Comparison of ENCODE assay signal across 1 cellular context in the genomic region with DNA sequence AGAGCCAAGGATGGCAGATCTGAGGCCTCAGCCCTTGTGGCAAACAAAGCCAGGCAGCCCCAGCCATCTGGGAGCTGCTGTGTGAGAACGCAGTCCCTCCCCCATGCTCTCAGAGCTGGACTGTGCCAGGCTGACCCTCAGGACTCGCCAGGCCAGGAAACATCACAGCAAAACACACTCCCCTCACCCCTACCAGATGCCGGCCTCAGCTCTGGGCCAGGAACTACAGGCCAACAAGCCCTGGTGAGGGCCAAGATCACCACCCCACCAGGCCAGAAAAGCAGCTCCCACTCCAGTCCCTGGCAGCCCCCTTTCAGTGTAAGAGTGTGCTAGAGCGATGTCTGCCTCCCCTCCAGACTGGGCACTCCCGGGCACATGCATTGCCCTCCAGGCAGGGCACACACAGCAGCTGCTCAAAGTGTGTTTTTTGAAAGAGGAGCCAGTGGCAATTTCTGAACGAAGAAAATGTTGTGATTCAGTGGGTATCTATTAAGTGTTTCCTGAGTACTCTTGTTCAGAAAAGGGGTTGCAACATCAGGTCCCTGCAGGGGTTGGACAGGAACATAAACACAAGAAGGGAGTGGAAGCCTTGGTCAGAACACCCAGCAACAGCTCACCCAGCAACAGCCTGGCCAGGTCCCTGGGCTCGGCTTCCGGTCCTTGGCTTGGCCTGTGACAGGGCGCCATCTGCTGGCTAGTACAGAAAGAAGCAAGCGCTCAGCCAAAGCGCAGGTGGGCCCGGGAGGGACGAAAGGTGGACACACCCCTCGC.
TF ChIP-seq lines count a peak whose summit lies in the region.

No MANE protein-coding gene starts in this region.

TF ChIP-seq in HepG2, 621 proteins besides CTCF, POLR2A, EP300 and RAD21 (continued from another document and continues in another):
- TF ChIP-seq, protein P1, sequence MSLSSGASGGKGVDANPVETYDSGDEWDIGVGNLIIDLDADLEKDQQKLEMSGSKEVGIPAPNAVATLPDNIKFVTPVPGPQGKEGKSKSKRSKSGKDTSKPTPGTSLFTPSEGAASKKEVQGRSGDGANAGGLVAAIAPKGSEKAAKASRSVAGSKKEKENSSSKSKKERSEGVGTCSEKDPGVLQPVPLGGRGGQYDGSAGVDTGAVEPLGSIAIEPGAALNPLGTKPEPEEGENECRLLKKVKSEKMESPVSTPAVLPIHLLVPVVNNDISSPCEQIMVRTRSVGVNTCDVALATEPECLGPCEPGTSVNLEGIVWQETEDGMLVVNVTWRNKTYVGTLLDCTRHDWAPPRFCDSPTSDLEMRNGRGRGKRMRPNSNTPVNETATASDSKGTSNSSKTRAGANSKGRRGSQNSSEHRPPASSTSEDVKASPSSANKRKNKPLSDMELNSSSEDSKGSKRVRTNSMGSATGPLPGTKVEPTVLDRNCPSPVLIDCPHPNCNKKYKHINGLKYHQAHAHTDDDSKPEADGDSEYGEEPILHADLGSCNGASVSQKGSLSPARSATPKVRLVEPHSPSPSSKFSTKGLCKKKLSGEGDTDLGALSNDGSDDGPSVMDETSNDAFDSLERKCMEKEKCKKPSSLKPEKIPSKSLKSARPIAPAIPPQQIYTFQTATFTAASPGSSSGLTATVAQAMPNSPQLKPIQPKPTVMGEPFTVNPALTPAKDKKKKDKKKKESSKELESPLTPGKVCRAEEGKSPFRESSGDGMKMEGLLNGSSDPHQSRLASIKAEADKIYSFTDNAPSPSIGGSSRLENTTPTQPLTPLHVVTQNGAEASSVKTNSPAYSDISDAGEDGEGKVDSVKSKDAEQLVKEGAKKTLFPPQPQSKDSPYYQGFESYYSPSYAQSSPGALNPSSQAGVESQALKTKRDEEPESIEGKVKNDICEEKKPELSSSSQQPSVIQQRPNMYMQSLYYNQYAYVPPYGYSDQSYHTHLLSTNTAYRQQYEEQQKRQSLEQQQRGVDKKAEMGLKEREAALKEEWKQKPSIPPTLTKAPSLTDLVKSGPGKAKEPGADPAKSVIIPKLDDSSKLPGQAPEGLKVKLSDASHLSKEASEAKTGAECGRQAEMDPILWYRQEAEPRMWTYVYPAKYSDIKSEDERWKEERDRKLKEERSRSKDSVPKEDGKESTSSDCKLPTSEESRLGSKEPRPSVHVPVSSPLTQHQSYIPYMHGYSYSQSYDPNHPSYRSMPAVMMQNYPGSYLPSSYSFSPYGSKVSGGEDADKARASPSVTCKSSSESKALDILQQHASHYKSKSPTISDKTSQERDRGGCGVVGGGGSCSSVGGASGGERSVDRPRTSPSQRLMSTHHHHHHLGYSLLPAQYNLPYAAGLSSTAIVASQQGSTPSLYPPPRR (CRISPR knock-in tag; IDR thresholded peaks at IDR 0.05; ENCODE audit: borderline replicate concordance), result no peak
- TF ChIP-seq ZNF530 (CRISPR knock-in tag; IDR thresholded peaks at IDR 0.05; ENCODE audit: low read depth) (no peak), ZNF430 (CRISPR knock-in tag; IDR thresholded peaks at IDR 0.05) (peak; percentile 48; the same call in 1 of the 2 replicates), KAT7 (CRISPR knock-in tag; IDR thresholded peaks at IDR 0.05; ENCODE audit: borderline replicate concordance) (peak; percentile 49; the same call in 1 of the 2 replicates), ESRRA (CRISPR knock-in tag; IDR thresholded peaks at IDR 0.05; ENCODE audit: low read depth) (no peak), HOXA9 (CRISPR knock-in tag; IDR thresholded peaks at IDR 0.05; ENCODE audit: borderline replicate concordance) (no peak), ZBTB38 (CRISPR knock-in tag; IDR thresholded peaks at IDR 0.05) (peak; percentile 59), ZNF251 (CRISPR knock-in tag; IDR thresholded peaks at IDR 0.05) (no peak), ZNF543 (CRISPR knock-in tag; IDR thresholded peaks at IDR 0.05) (no peak; the same call in 1 of the 2 replicates), GFI1 (CRISPR knock-in tag; IDR thresholded peaks at IDR 0.05; ENCODE audit: borderline replicate concordance) (no peak), NFRKB (IDR thresholded peaks at IDR 0.05) (no peak), HNF4G (IDR thresholded peaks at IDR 0.05; ENCODE audit: borderline replicate concordance, low read depth, low read length) (no peak), HNF4G (CRISPR knock-in tag; IDR thresholded peaks at IDR 0.05; ENCODE audit: borderline replicate concordance, low read depth) (0 out of 2 replicates have a peak, but pooled peaks have one; percentile 45), ZSCAN22 (CRISPR knock-in tag; IDR thresholded peaks at IDR 0.05) (no peak), ZNF30 (CRISPR knock-in tag; IDR thresholded peaks at IDR 0.05) (no peak), KLF16 (CRISPR knock-in tag; IDR thresholded peaks at IDR 0.05) (peak in 1 of 2 experiments; percentile 45; a peak in 1 of 4 replicates)
- TF ChIP-seq, protein P2, sequence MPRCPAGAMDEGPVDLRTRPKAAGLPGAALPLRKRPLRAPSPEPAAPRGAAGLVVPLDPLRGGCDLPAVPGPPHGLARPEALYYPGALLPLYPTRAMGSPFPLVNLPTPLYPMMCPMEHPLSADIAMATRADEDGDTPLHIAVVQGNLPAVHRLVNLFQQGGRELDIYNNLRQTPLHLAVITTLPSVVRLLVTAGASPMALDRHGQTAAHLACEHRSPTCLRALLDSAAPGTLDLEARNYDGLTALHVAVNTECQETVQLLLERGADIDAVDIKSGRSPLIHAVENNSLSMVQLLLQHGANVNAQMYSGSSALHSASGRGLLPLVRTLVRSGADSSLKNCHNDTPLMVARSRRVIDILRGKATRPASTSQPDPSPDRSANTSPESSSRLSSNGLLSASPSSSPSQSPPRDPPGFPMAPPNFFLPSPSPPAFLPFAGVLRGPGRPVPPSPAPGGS (CRISPR knock-in tag; IDR thresholded peaks at IDR 0.05), result no peak
- TF ChIP-seq, protein P3, sequence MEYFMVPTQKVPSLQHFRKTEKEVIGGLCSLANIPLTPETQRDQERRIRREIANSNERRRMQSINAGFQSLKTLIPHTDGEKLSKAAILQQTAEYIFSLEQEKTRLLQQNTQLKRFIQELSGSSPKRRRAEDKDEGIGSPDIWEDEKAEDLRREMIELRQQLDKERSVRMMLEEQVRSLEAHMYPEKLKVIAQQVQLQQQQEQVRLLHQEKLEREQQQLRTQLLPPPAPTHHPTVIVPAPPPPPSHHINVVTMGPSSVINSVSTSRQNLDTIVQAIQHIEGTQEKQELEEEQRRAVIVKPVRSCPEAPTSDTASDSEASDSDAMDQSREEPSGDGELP (IDR thresholded peaks at IDR 0.05; ENCODE audit: borderline replicate concordance, low read depth), result no peak
- TF ChIP-seq, protein P4, sequence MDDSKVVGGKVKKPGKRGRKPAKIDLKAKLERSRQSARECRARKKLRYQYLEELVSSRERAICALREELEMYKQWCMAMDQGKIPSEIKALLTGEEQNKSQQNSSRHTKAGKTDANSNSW (CRISPR knock-in tag; IDR thresholded peaks at IDR 0.05; ENCODE audit: borderline replicate concordance), result no peak
- TF ChIP-seq, protein P5, sequence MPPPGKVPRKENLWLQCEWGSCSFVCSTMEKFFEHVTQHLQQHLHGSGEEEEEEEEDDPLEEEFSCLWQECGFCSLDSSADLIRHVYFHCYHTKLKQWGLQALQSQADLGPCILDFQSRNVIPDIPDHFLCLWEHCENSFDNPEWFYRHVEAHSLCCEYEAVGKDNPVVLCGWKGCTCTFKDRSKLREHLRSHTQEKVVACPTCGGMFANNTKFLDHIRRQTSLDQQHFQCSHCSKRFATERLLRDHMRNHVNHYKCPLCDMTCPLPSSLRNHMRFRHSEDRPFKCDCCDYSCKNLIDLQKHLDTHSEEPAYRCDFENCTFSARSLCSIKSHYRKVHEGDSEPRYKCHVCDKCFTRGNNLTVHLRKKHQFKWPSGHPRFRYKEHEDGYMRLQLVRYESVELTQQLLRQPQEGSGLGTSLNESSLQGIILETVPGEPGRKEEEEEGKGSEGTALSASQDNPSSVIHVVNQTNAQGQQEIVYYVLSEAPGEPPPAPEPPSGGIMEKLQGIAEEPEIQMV (CRISPR knock-in tag; IDR thresholded peaks at IDR 0.05; ENCODE audit: low read depth), result 0 out of 2 replicates have a peak, but pooled peaks have one; percentile 30
- TF ChIP-seq, protein P6, sequence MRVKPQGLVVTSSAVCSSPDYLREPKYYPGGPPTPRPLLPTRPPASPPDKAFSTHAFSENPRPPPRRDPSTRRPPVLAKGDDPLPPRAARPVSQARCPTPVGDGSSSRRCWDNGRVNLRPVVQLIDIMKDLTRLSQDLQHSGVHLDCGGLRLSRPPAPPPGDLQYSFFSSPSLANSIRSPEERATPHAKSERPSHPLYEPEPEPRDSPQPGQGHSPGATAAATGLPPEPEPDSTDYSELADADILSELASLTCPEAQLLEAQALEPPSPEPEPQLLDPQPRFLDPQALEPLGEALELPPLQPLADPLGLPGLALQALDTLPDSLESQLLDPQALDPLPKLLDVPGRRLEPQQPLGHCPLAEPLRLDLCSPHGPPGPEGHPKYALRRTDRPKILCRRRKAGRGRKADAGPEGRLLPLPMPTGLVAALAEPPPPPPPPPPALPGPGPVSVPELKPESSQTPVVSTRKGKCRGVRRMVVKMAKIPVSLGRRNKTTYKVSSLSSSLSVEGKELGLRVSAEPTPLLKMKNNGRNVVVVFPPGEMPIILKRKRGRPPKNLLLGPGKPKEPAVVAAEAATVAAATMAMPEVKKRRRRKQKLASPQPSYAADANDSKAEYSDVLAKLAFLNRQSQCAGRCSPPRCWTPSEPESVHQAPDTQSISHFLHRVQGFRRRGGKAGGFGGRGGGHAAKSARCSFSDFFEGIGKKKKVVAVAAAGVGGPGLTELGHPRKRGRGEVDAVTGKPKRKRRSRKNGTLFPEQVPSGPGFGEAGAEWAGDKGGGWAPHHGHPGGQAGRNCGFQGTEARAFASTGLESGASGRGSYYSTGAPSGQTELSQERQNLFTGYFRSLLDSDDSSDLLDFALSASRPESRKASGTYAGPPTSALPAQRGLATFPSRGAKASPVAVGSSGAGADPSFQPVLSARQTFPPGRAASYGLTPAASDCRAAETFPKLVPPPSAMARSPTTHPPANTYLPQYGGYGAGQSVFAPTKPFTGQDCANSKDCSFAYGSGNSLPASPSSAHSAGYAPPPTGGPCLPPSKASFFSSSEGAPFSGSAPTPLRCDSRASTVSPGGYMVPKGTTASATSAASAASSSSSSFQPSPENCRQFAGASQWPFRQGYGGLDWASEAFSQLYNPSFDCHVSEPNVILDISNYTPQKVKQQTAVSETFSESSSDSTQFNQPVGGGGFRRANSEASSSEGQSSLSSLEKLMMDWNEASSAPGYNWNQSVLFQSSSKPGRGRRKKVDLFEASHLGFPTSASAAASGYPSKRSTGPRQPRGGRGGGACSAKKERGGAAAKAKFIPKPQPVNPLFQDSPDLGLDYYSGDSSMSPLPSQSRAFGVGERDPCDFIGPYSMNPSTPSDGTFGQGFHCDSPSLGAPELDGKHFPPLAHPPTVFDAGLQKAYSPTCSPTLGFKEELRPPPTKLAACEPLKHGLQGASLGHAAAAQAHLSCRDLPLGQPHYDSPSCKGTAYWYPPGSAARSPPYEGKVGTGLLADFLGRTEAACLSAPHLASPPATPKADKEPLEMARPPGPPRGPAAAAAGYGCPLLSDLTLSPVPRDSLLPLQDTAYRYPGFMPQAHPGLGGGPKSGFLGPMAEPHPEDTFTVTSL (CRISPR knock-in tag; IDR thresholded peaks at IDR 0.05; ENCODE audit: borderline replicate concordance), result no peak
- TF ChIP-seq, protein P7, sequence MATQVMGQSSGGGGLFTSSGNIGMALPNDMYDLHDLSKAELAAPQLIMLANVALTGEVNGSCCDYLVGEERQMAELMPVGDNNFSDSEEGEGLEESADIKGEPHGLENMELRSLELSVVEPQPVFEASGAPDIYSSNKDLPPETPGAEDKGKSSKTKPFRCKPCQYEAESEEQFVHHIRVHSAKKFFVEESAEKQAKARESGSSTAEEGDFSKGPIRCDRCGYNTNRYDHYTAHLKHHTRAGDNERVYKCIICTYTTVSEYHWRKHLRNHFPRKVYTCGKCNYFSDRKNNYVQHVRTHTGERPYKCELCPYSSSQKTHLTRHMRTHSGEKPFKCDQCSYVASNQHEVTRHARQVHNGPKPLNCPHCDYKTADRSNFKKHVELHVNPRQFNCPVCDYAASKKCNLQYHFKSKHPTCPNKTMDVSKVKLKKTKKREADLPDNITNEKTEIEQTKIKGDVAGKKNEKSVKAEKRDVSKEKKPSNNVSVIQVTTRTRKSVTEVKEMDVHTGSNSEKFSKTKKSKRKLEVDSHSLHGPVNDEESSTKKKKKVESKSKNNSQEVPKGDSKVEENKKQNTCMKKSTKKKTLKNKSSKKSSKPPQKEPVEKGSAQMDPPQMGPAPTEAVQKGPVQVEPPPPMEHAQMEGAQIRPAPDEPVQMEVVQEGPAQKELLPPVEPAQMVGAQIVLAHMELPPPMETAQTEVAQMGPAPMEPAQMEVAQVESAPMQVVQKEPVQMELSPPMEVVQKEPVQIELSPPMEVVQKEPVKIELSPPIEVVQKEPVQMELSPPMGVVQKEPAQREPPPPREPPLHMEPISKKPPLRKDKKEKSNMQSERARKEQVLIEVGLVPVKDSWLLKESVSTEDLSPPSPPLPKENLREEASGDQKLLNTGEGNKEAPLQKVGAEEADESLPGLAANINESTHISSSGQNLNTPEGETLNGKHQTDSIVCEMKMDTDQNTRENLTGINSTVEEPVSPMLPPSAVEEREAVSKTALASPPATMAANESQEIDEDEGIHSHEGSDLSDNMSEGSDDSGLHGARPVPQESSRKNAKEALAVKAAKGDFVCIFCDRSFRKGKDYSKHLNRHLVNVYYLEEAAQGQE (IDR thresholded peaks at IDR 0.05; ENCODE audit: borderline replicate concordance in 1 of 2, low read depth in 1 of 2, low read length in 2 of 2), result no peak
- TF ChIP-seq, protein P8, sequence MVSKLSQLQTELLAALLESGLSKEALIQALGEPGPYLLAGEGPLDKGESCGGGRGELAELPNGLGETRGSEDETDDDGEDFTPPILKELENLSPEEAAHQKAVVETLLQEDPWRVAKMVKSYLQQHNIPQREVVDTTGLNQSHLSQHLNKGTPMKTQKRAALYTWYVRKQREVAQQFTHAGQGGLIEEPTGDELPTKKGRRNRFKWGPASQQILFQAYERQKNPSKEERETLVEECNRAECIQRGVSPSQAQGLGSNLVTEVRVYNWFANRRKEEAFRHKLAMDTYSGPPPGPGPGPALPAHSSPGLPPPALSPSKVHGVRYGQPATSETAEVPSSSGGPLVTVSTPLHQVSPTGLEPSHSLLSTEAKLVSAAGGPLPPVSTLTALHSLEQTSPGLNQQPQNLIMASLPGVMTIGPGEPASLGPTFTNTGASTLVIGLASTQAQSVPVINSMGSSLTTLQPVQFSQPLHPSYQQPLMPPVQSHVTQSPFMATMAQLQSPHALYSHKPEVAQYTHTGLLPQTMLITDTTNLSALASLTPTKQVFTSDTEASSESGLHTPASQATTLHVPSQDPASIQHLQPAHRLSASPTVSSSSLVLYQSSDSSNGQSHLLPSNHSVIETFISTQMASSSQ (IDR thresholded peaks at IDR 0.05; ENCODE audit: low read depth), result no peak
- TF ChIP-seq, protein P8 (CRISPR knock-in tag; IDR thresholded peaks at IDR 0.05; ENCODE audit: borderline replicate concordance), result 0 out of 2 replicates have a peak, but pooled peaks have one; percentile 15
